38 cellular contexts compared by ENCODE assay signal in the genomic region with DNA sequence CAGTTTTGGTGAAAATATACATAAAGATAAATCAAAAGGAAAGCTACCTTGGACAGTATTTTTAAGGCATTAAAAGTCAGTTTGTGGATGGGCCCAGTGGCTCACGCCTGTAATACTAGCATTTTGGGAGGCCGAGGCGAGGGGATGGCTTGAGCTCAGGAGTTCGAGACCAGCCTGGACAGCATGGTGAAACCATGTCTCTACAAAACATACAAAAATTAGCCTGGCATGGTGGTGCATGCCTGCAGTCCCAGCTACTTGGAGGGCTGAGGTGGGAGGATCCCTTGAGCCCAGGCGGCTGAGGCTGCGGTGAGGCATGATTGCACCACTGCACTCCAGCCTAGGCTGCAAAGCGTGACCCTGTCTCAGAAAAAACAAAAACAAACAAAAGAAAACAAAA.
"Had no signal": no experiment of that assay in that cellular context is flagged by ENCODE, and none has a peak within 500 bp of the region (broad histone marks: within the 10 kb centered on the region; RNA-seq: fewer than 3 reads in every experiment).

No MANE protein-coding gene starts in this region.

- H3K36me3 Mint-ChIP-seq: activated naive CD4-positive, alpha-beta T cell treated with anti-CD3 and anti-CD28 coated beads, Interleukin-2, amount 10 ng/mL, durations not matched to agents 7 days and 5 days; activated naive CD4-positive, alpha-beta T cell treated with anti-CD3 and anti-CD28 coated beads, Interleukin-2, amount 50 U/mL, for 24 hours; activated naive CD4-positive, alpha-beta T cell treated with anti-CD3 and anti-CD28 coated beads, Interleukin-2, amount 50 U/mL, for 72 hours; activated naive CD8-positive, alpha-beta T cell; activated naive CD8-positive, alpha-beta T cell treated with anti-CD3 and anti-CD28 coated beads for 36 hours; activated naive CD8-positive, alpha-beta T cell treated with anti-CD3 and anti-CD28 coated beads, Interleukin-2, amount 10 ng/mL, durations not matched to agents 7 days and 5 days; brain had no signal

- H3K4me3 Mint-ChIP-seq: activated naive CD4-positive, alpha-beta T cell treated with anti-CD3 and anti-CD28 coated beads for 36 hours; activated naive CD4-positive, alpha-beta T cell treated with anti-CD3 and anti-CD28 coated beads, Interleukin-2, amount 10 ng/mL, durations not matched to agents 7 days and 5 days; activated naive CD4-positive, alpha-beta T cell treated with anti-CD3 and anti-CD28 coated beads, Interleukin-2, amount 50 U/mL, for 24 hours; activated naive CD8-positive, alpha-beta T cell; activated naive CD8-positive, alpha-beta T cell treated with anti-CD3 and anti-CD28 coated beads for 36 hours; activated naive CD8-positive, alpha-beta T cell treated with anti-CD3 and anti-CD28 coated beads, Interleukin-2, amount 10 ng/mL, durations not matched to agents 7 days and 5 days; activated naive CD8-positive, alpha-beta T cell treated with anti-CD3 and anti-CD28 coated beads, Interleukin-2, amount 50 U/mL, for 24 hours; activated T-cell treated with anti-CD3 and anti-CD28 coated beads, Interleukin-2, amount 50 U/mL, for 24 hours; activated T-cell treated with anti-CD3 and anti-CD28 coated beads, Interleukin-2, amount 50 U/mL, for 4 hours; activated T-cell treated with anti-CD3 and anti-CD28 coated beads, Interleukin-2, amount 50 U/mL, for 72 hours; activated T-helper 1 cell treated with anti-CD3 and anti-CD28 coated beads, Interleukin-12 subunit alpha, Interleukin-12 subunit beta, Interleukin-2, Interleukin-4 antibody, amounts not matched to agents 30 ng/mL and 10 ng/mL and 1 ng/mL, durations not matched to agents 14 hours and 24 hours and 36 hours; activated T-helper 17 cell treated with anti-CD3 and anti-CD28 coated beads, Interleukin-2, amount 50 U/mL, for 72 hours; brain; central memory CD8-positive, alpha-beta T cell had no signal

- FAIRE-seq: astrocyte, bronchial epithelial cell had no signal

- H3K9me3 ChIP-seq: adrenal gland, ascending aorta, body of pancreas, breast epithelium had no signal

- H3K4me1 Mint-ChIP-seq: activated naive CD4-positive, alpha-beta T cell treated with anti-CD3 and anti-CD28 coated beads, Interleukin-2, amount 10 ng/mL, durations not matched to agents 7 days and 5 days; activated naive CD4-positive, alpha-beta T cell treated with anti-CD3 and anti-CD28 coated beads, Interleukin-2, amount 50 U/mL, for 24 hours; activated naive CD8-positive, alpha-beta T cell treated with anti-CD3 and anti-CD28 coated beads for 36 hours; activated naive CD8-positive, alpha-beta T cell treated with anti-CD3 and anti-CD28 coated beads, Interleukin-2, amount 10 ng/mL, durations not matched to agents 7 days and 5 days; activated naive CD8-positive, alpha-beta T cell treated with anti-CD3 and anti-CD28 coated beads, Interleukin-2, amount 50 U/mL, for 24 hours; activated T-helper 17 cell treated with anti-CD3 and anti-CD28 coated beads, Interleukin-2, amount 50 U/mL, for 72 hours; brain; central memory CD8-positive, alpha-beta T cell had no signal

- H3K27ac Mint-ChIP-seq: activated naive CD4-positive, alpha-beta T cell treated with anti-CD3 and anti-CD28 coated beads for 36 hours; activated naive CD4-positive, alpha-beta T cell treated with anti-CD3 and anti-CD28 coated beads, Interleukin-2, amount 10 ng/mL, durations not matched to agents 7 days and 5 days; activated naive CD4-positive, alpha-beta T cell treated with anti-CD3 and anti-CD28 coated beads, Interleukin-2, amount 50 U/mL, for 24 hours; activated naive CD4-positive, alpha-beta T cell treated with anti-CD3 and anti-CD28 coated beads, Interleukin-2, amount 50 U/mL, for 72 hours; activated naive CD8-positive, alpha-beta T cell; activated naive CD8-positive, alpha-beta T cell treated with anti-CD3 and anti-CD28 coated beads for 36 hours; activated naive CD8-positive, alpha-beta T cell treated with anti-CD3 and anti-CD28 coated beads, Interleukin-2, amount 10 ng/mL, durations not matched to agents 7 days and 5 days; activated naive CD8-positive, alpha-beta T cell treated with anti-CD3 and anti-CD28 coated beads, Interleukin-2, amount 50 U/mL, for 24 hours; activated T-cell treated with anti-CD3 and anti-CD28 coated beads, Interleukin-2, amount 50 U/mL, for 24 hours; activated T-cell treated with anti-CD3 and anti-CD28 coated beads, Interleukin-2, amount 50 U/mL, for 72 hours; activated T-helper 1 cell treated with anti-CD3 and anti-CD28 coated beads, Interleukin-12 subunit alpha, Interleukin-12 subunit beta, Interleukin-2, Interleukin-4 antibody, amounts not matched to agents 30 ng/mL and 10 ng/mL and 1 ng/mL, durations not matched to agents 14 hours and 24 hours and 36 hours; activated T-helper 17 cell treated with anti-CD3 and anti-CD28 coated beads, Interleukin-2, amount 50 U/mL, for 72 hours; activated T-helper 2 cell treated with anti-CD3 and anti-CD28 coated beads, Interferon-gamma antibody, Interleukin-2, Interleukin-4, amounts not matched to agents 10 μg/mL and 5 μg/mL and 100 μg/mL, durations not matched to agents 14 hours and 24 hours and 36 hours; brain had no signal

- H3K9me3 Mint-ChIP-seq: activated naive CD4-positive, alpha-beta T cell treated with anti-CD3 and anti-CD28 coated beads for 36 hours; activated naive CD4-positive, alpha-beta T cell treated with anti-CD3 and anti-CD28 coated beads, Interleukin-2, amount 10 ng/mL, durations not matched to agents 7 days and 5 days; activated naive CD4-positive, alpha-beta T cell treated with anti-CD3 and anti-CD28 coated beads, Interleukin-2, amount 50 U/mL, for 72 hours; activated naive CD8-positive, alpha-beta T cell treated with anti-CD3 and anti-CD28 coated beads for 36 hours; activated naive CD8-positive, alpha-beta T cell treated with anti-CD3 and anti-CD28 coated beads, Interleukin-2, amount 10 ng/mL, durations not matched to agents 7 days and 5 days; activated T-cell treated with anti-CD3 and anti-CD28 coated beads, Interleukin-2, amount 50 U/mL, for 24 hours; activated T-cell treated with anti-CD3 and anti-CD28 coated beads, Interleukin-2, amount 50 U/mL, for 72 hours; activated T-helper 1 cell treated with anti-CD3 and anti-CD28 coated beads, Interleukin-12 subunit alpha, Interleukin-12 subunit beta, Interleukin-2, Interleukin-4 antibody, amounts not matched to agents 30 ng/mL and 10 ng/mL and 1 ng/mL, durations not matched to agents 14 hours and 24 hours and 36 hours; activated T-helper 17 cell treated with anti-CD3 and anti-CD28 coated beads, Interleukin-2, amount 50 U/mL, for 72 hours; activated T-helper 2 cell treated with anti-CD3 and anti-CD28 coated beads, Interferon-gamma antibody, Interleukin-2, Interleukin-4, amounts not matched to agents 10 μg/mL and 5 μg/mL and 100 μg/mL, durations not matched to agents 14 hours and 24 hours and 36 hours had no signal

- H3K36me3 ChIP-seq: adrenal gland, ascending aorta, brain microvascular endothelial cell, breast epithelium, cardiac muscle cell had no signal

- ATAC-seq: activated naive CD4-positive, alpha-beta T cell treated with anti-CD3 and anti-CD28 coated beads, Interleukin-2, amount 50 U/mL, for 72 hours; activated naive CD8-positive, alpha-beta T cell treated with anti-CD3 and anti-CD28 coated beads, Interleukin-2, amount 50 U/mL, for 24 hours; activated T-cell treated with anti-CD3 and anti-CD28 coated beads, Interleukin-2, amount 50 U/mL, for 4 hours; activated T-cell treated with anti-CD3 and anti-CD28 coated beads, Interleukin-2, amount 50 U/mL, for 72 hours; activated T-helper 17 cell treated with anti-CD3 and anti-CD28 coated beads, Interleukin-2, amount 50 U/mL, for 72 hours; body of pancreas had no signal

- DNase-seq: activated effector memory CD4-positive, alpha-beta T cell treated with anti-CD3 and anti-CD28 coated beads, Interleukin-2, amount 50 U/mL, for 16 hours; activated effector memory CD4-positive, alpha-beta T cell treated with Interleukin-2 at 50 U/mL for 16 hours; activated gamma-delta T cell; activated gamma-delta T cell treated with Interleukin-2 at 50 U/mL for 16 hours; activated naive CD4-positive, alpha-beta T cell; activated naive CD4-positive, alpha-beta T cell treated with anti-CD3 and anti-CD28 coated beads for 36 hours; activated naive CD4-positive, alpha-beta T cell treated with anti-CD3 and anti-CD28 coated beads, Interleukin-2, amount 10 ng/mL, durations not matched to agents 7 days and 5 days; activated naive CD4-positive, alpha-beta T cell treated with anti-CD3 and anti-CD28 coated beads, Interleukin-2, amount 50 U/mL, for 16 hours; activated naive CD4-positive, alpha-beta T cell treated with Interleukin-2 at 50 U/mL for 16 hours; activated naive CD8-positive, alpha-beta T cell treated with anti-CD3 and anti-CD28 coated beads for 36 hours; activated naive CD8-positive, alpha-beta T cell treated with anti-CD3 and anti-CD28 coated beads, Interleukin-2, amount 10 ng/mL, durations not matched to agents 7 days and 5 days; activated naive CD8-positive, alpha-beta T cell treated with anti-CD3 and anti-CD28 coated beads, Interleukin-2, amount 50 U/mL, for 24 hours; activated T-cell treated with anti-CD3 and anti-CD28 coated beads, Interleukin-2, amount 50 U/mL, for 1 hour; activated T-cell treated with anti-CD3 and anti-CD28 coated beads, Interleukin-2, amount 50 U/mL, for 24 hours; activated T-cell treated with anti-CD3 and anti-CD28 coated beads, Interleukin-2, amount 50 U/mL, for 4 hours; activated T-cell treated with anti-CD3 and anti-CD28 coated beads, Interleukin-2, amount 50 U/mL, for 48 hours; activated T-cell treated with anti-CD3 and anti-CD28 coated beads, Interleukin-2, amount 50 U/mL, for 72 hours; adrenal gland; amniotic stem cell; amygdala; anterior cingulate cortex; body of pancreas; brain microvascular endothelial cell; caudate nucleus; cerebellar nuclear complex had no signal

- H3K4me3 ChIP-seq: adrenal gland, ascending aorta, body of pancreas, breast epithelium, cardiac muscle cell had no signal

- H3K27me3 ChIP-seq: adrenal gland, ascending aorta, body of pancreas, brain microvascular endothelial cell, breast epithelium, cardiac muscle cell had no signal

- H3K27me3 Mint-ChIP-seq: activated naive CD4-positive, alpha-beta T cell treated with anti-CD3 and anti-CD28 coated beads, Interleukin-2, amount 10 ng/mL, durations not matched to agents 7 days and 5 days; activated naive CD4-positive, alpha-beta T cell treated with anti-CD3 and anti-CD28 coated beads, Interleukin-2, amount 50 U/mL, for 24 hours; activated naive CD8-positive, alpha-beta T cell; activated naive CD8-positive, alpha-beta T cell treated with anti-CD3 and anti-CD28 coated beads for 36 hours; activated naive CD8-positive, alpha-beta T cell treated with anti-CD3 and anti-CD28 coated beads, Interleukin-2, amount 50 U/mL, for 24 hours; activated T-cell treated with anti-CD3 and anti-CD28 coated beads, Interleukin-2, amount 50 U/mL, for 24 hours; activated T-helper 17 cell treated with anti-CD3 and anti-CD28 coated beads, Interleukin-2, amount 50 U/mL, for 72 hours; brain; central memory CD8-positive, alpha-beta T cell had no signal

- H3K4me1 ChIP-seq: adrenal gland, ascending aorta, body of pancreas, breast epithelium had no signal

- H3K27ac ChIP-seq: adrenal gland, ascending aorta, body of pancreas, brain microvascular endothelial cell, breast epithelium, cardiac muscle cell had no signal
